ENCODE assay signal across 8 cellular contexts in genomic region chr1:175757381-175758015, GRCh38. TPM values are rescaled to one million over a fixed set of nuclear protein-coding genes. Genes with fewer than 3 reads are reported as not detected.
DNase-seq lines count a peak whose midpoint lies in the region; ATAC-seq and TF ChIP-seq lines count a peak whose summit lies in the region.

No MANE protein-coding gene starts in this region.

- intact Hi-C loops in activated CD4-positive, alpha-beta T cell treated with anti-CD3 and anti-CD28 coated beads, Interleukin-2, amount 10 ng/mL, durations not matched to agents 24 days and 14 days (cut with micrococcal nuclease), result no loop called here
- intact Hi-C loops in gastrocnemius medialis (cut with DNase I; ENCODE audit: low total_unique reads), result no loop called here

- ATAC-seq in HG02610 (IDR thresholded peaks at IDR 0.05; ENCODE audit: unreplicated experiment) (peak; percentile 95), left lobe of liver (peak; percentile 88), gastrocnemius medialis (no peak)

- no peak for TF ChIP-seq POLR2A in gastrocnemius medialis (IDR thresholded peaks at IDR 0.05)

- peaks cover 9% of the 10 kb centered on the region for H3K27me3 Mint-ChIP-seq in activated CD4-positive, alpha-beta T cell treated with anti-CD3 and anti-CD28 coated beads, Interleukin-2, amount 10 ng/mL, durations not matched to agents 24 days and 14 days

- no peaks in the 10 kb centered on the region for H3K4me1 ChIP-seq in gastrocnemius medialis

- no peak overlapping the region for H3K27ac ChIP-seq in gastrocnemius medialis

- H3K27me3 ChIP-seq in gastrocnemius medialis, result no peaks in the 10 kb centered on the region

- TF ChIP-seq CTCF in astrocyte of the cerebellum (IDR thresholded peaks at IDR 0.05; ENCODE audit: low read depth, low read length, missing control alignments), result peak; percentile 37
- TF ChIP-seq CTCF in gastrocnemius medialis (IDR thresholded peaks at IDR 0.05 in 4 of 5, conservative IDR thresholded peaks at IDR 0.05 in 1 of 5), result peak in 2 of 5 experiments; percentile 21 to 51

- in situ Hi-C loops in astrocyte of the cerebellum (cut with HindIII; ENCODE audit: low sequenced_read_pairs), result no loop called here
- in situ Hi-C loops in gastrocnemius medialis (cut with MboI; ENCODE audit: low sequenced_read_pairs in 4 of 4), result no loop called here

- H3K9me3 ChIP-seq in gastrocnemius medialis, result no peaks in the 10 kb centered on the region

- H3K4me1 Mint-ChIP-seq in activated CD4-positive, alpha-beta T cell treated with anti-CD3 and anti-CD28 coated beads, Interleukin-2, amount 10 ng/mL, durations not matched to agents 24 days and 14 days, result no peaks in the 10 kb centered on the region

- H3K4me3 ChIP-seq in astrocyte of the cerebellum (ENCODE audit: low read depth, low read length) (no peak overlapping the region), gastrocnemius medialis (no peak overlapping the region)

- DNase-seq in activated CD4-positive, alpha-beta T cell treated with anti-CD3 and anti-CD28 coated beads, Interleukin-2, amount 10 ng/mL, durations not matched to agents 24 days and 14 days, result peak; percentile 71
- DNase-seq in activated CD4-positive, alpha-beta T cell treated with anti-CD3 and anti-CD28 coated beads, Interleukin-2, amount 50 U/mL, for 4 hours, result no peak
- DNase-seq in NCI-H1105 treated with DMSO at 0.1 percent for 48 hours (lab: John Stamatoyannopoulos, UW) (peak; percentile 3), astrocyte of the cerebellum (ENCODE audit: low read depth) (no peak), left lobe of liver (ENCODE audit: low spot score) (no peak), gastrocnemius medialis (no peak), dedifferentiated amniotic fluid mesenchymal stem cell (ENCODE audit: extremely low spot score) (no peak)

- H3K36me3 ChIP-seq in gastrocnemius medialis, result no peaks in the 10 kb centered on the region

- no peaks in the 10 kb centered on the region for H3K9me3 Mint-ChIP-seq in activated CD4-positive, alpha-beta T cell treated with anti-CD3 and anti-CD28 coated beads, Interleukin-2, amount 10 ng/mL, durations not matched to agents 24 days and 14 days

- no peak overlapping the region for H3K27ac Mint-ChIP-seq in activated CD4-positive, alpha-beta T cell treated with anti-CD3 and anti-CD28 coated beads, Interleukin-2, amount 10 ng/mL, durations not matched to agents 24 days and 14 days

- no peak overlapping the region for H3K4me3 Mint-ChIP-seq in activated CD4-positive, alpha-beta T cell treated with anti-CD3 and anti-CD28 coated beads, Interleukin-2, amount 10 ng/mL, durations not matched to agents 24 days and 14 days

- H3K36me3 Mint-ChIP-seq in activated CD4-positive, alpha-beta T cell treated with anti-CD3 and anti-CD28 coated beads, Interleukin-2, amount 10 ng/mL, durations not matched to agents 24 days and 14 days (ENCODE audit: low read depth), result no peaks in the 10 kb centered on the region

RNA-seq across cellular contexts. Expression of gene TNR, which starts 14.1 kb away (rescaled TPM):
- total RNA-seq in activated CD4-positive, alpha-beta T cell treated with anti-CD3 and anti-CD28 coated beads, Interleukin-2, amount 10 ng/mL, durations not matched to agents 24 days and 14 days, result 0.02 TPM in 1 of 2 replicates, not detected in the other
- not detected for total RNA-seq in left lobe of liver
- not detected for total RNA-seq in gastrocnemius medialis

Comparison
In these comparisons a context has a peak if more than half of its experiments do, and no peak if none do; other contexts are left out.
1. DNase-seq: peak in activated CD4-positive, alpha-beta T cell treated with anti-CD3 and anti-CD28 coated beads, Interleukin-2, amount 10 ng/mL, durations not matched to agents 24 days and 14 days (single experiment) and NCI-H1105 treated with DMSO at 0.1 percent for 48 hours (single experiment); none in activated CD4-positive, alpha-beta T cell treated with anti-CD3 and anti-CD28 coated beads, Interleukin-2, amount 50 U/mL, for 4 hours (0 of 2), astrocyte of the cerebellum (single experiment), left lobe of liver (single experiment), gastrocnemius medialis (0 of 2) and dedifferentiated amniotic fluid mesenchymal stem cell (single experiment).
2. ATAC-seq: peak in HG02610 (single experiment) and left lobe of liver (single experiment); none in gastrocnemius medialis (0 of 2).